Comparison of ENCODE assay signal across 8 cellular contexts in the genomic region with DNA sequence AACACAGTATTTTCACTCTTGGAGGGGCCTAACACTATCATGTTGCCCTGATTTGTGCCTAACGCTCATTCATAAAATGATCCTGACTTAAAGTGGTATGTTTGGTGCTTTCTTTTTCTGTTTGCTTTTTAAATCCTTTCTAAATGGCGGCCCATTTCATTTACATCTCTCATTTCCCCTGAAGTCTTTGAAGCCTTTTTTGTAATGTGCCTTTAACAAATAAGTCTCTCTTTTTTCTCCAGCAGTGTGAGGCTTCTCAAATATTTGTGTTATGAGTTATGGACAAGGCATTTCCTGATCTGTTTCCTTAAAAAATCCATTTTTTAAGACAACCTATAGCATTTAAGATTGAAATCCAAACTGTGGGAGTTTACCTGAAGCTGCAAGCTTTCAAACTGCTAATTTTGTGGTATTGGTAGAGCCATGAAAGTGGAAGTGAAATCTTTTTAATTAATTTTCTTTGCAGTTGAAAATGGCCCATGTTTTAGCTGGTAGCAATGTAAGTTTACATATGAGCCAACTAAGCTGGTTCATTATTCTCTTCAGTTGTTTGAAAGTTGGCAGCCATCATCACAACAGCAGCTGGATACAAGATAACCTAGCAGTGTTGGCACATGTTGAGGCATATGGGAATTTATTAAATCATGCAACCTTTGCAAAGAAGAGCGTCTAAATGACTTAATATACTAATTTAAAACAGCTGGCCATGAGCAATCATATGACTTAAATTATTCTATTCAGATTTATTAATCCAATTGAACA.
DNase-seq lines count a peak whose midpoint lies in the region; ATAC-seq and TF ChIP-seq lines count a peak whose summit lies in the region.

No MANE protein-coding gene starts in this region.

- DNase-seq in NCI-H226 (peak; percentile 70), iris pigment epithelial cell (ENCODE audit: low read depth) (peak; percentile 79), T-helper 17 cell (no peak), occipital lobe (lab: John Stamatoyannopoulos, UW) (no peak)
- DNase-seq in central memory CD4-positive, alpha-beta T cell = no peak

- H3K36me3 Mint-ChIP-seq in T-helper 17 cell (ENCODE audit: low read depth) = peaks cover 8% of the 10 kb centered on the region

- H3K9me3 ChIP-seq in T-helper 17 cell (ENCODE audit: control insufficient read depth, low read length, poor library complexity, severe bottlenecking) = no peaks in the 10 kb centered on the region

- H3K4me1 Mint-ChIP-seq in T-helper 17 cell = peaks cover 4% of the 10 kb centered on the region

- H3K27ac Mint-ChIP-seq in T-helper 17 cell = no peak overlapping the region

- ATAC-seq in GM18907 (IDR thresholded peaks at IDR 0.05; ENCODE audit: unreplicated experiment) = peak; percentile 78
- ATAC-seq in HG02885 (IDR thresholded peaks at IDR 0.05; ENCODE audit: poor library complexity, unreplicated experiment) = peak; percentile 86
- no peak for ATAC-seq in GM18505 (IDR thresholded peaks at IDR 0.05; ENCODE audit: unreplicated experiment)
- ATAC-seq in T-helper 17 cell = no peak

- no peak overlapping the region for H3K4me3 Mint-ChIP-seq in T-helper 17 cell

- no peaks in the 10 kb centered on the region for H3K27me3 Mint-ChIP-seq in T-helper 17 cell

- TF ChIP-seq POLR2A in GM18505 (IDR thresholded peaks at IDR 0.05; ENCODE audit: borderline replicate concordance, extremely low read depth, insufficient read depth, insufficient read length) = no peak

Comparison
In these comparisons a context has a peak if more than half of its experiments do, and no peak if none do; other contexts are left out.
1. ATAC-seq: peak in GM18907 (single experiment) and HG02885 (single experiment); none in GM18505 (single experiment) and T-helper 17 cell (single experiment).
2. DNase-seq: peak in NCI-H226 (single experiment) and iris pigment epithelial cell (single experiment); none in central memory CD4-positive, alpha-beta T cell (single experiment), T-helper 17 cell (0 of 3) and occipital lobe (single experiment).